Comparison of ENCODE assay signal across 8 cellular contexts in the genomic region with DNA sequence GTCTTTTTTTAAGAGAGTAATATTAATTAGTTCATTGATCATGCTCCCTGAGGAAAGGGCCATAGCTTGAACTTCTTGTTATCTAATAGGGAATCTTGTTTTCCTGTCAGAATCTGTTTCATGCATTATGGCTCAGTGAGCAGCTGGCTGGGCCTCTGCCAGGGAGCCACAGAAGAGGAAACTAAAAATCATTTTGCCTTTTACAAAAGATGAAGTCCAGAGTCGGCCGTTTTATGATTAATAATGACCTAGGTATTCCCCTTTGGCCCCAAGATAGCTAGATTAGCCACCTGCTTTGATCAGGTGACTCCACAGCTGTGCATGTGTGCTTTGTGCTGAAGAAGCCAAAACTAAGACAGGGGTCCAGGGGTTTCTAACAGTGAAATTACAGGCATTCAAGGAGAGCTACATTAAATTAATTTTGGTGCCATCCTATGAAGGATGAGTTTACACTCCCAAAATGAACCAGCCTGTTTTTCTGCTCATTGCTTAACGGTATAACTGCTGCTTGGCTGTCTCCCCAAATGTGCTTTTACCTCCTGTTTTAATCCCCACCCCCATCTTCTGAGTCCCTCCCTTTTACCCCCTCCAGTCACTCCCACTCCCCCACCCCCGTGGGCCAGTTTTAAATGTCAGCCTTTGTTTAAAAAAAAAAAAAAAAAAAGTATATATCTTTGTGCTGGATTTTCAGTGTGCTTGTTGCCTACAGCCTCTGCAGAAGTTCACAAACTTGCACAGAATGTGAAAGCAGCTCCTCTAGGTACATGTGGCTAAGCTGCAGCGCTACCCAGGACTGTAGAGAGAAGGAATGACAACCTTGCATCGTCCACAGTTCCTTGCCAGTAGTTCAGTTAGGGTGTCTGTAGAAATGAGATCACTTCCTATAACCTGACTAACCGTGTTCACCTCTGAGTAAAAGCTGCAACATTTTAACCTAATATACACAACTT.
DNase-seq lines count a peak whose midpoint lies in the region; ATAC-seq and TF ChIP-seq lines count a peak whose summit lies in the region.

No MANE protein-coding gene starts in this region.

- H2BK15ac ChIP-seq in neuronal stem cell (ENCODE audit: low read length), result no peak overlapping the region

- H3K36me3 ChIP-seq in spleen (no peaks in the 10 kb centered on the region), neuronal stem cell (replicated peaks in 1 of 2; ENCODE audit: control insufficient read depth in 2 of 2, insufficient read depth in 2 of 2, low read length in 2 of 2) (no peaks in the 10 kb centered on the region)

- H2BK12ac ChIP-seq in neuronal stem cell (ENCODE audit: low read length), result no peak overlapping the region

- no peak for TF ChIP-seq POLR2A in spleen (IDR thresholded peaks at IDR 0.05)

- H3K4me1 ChIP-seq in spleen (peaks cover 8 to 87% (median 65%) of the 10 kb centered on the region in 6 donors), neuronal stem cell (ENCODE audit: control insufficient read depth in 2 of 2, insufficient read depth in 1 of 2, low read depth in 1 of 2, low read length in 2 of 2) (peaks cover 0 to 10% of the 10 kb centered on the region in 2 donors)

- no peak overlapping the region for H3K23ac ChIP-seq in neuronal stem cell (ENCODE audit: low read depth, low read length, poor library complexity)

- no peak overlapping the region for H3K14ac ChIP-seq in neuronal stem cell (ENCODE audit: low read length)

- intact Hi-C loops in spleen (cut with DNase I; ENCODE audit: low total_unique reads), result no loop called here

- H4K91ac ChIP-seq in neuronal stem cell (ENCODE audit: low read depth, low read length, poor library complexity), result no peak overlapping the region

- ATAC-seq in GM18499 (IDR thresholded peaks at IDR 0.05; ENCODE audit: insufficient read depth, unreplicated experiment) (peak; percentile 26), HG02759 (IDR thresholded peaks at IDR 0.05; ENCODE audit: unreplicated experiment) (peak; percentile 45)

- TF ChIP-seq CTCF in coronary artery (IDR thresholded peaks at IDR 0.05) (no peak), spleen (IDR thresholded peaks at IDR 0.05 in 8 of 11, conservative IDR thresholded peaks at IDR 0.05 in 3 of 11) (no peak)

- no peak overlapping the region for H2BK5ac ChIP-seq in neuronal stem cell (ENCODE audit: low read length)

- WGBS in spleen, 5 donors, result 18 to 26% (median 23%) methylated on average over 7 of the region's 7 CpGs
- WGBS in neuronal stem cell (ENCODE audit: extremely low coverage in 2 of 2, insufficient read length in 2 of 2, insufficient replicate concordance in 1 of 2), 2 donors, result no CpG with 5 or more reads among the region's 7 CpGs

- no peak overlapping the region for H3K4ac ChIP-seq in neuronal stem cell (ENCODE audit: low read length)

- no peak overlapping the region for H3K4me2 ChIP-seq in neuronal stem cell (ENCODE audit: insufficient read depth, low read length, poor library complexity, severe bottlenecking)

- H4K8ac ChIP-seq in neuronal stem cell (ENCODE audit: low read depth, low read length), result no peak overlapping the region

- H3K27me3 ChIP-seq in spleen (replicated peaks in 1 of 7) (no peaks in the 10 kb centered on the region), neuronal stem cell (ENCODE audit: control insufficient read depth in 3 of 3, insufficient read depth in 3 of 3, low read depth in 1 of 3, low read length in 3 of 3) (no peaks in the 10 kb centered on the region)

- no peak overlapping the region for H2BK120ac ChIP-seq in neuronal stem cell (ENCODE audit: low read depth, low read length)

- no peaks in the 10 kb centered on the region for H3K79me1 ChIP-seq in neuronal stem cell (ENCODE audit: low read depth, low read length)

- no peak overlapping the region for H2AFZ ChIP-seq in neuronal stem cell (ENCODE audit: low read length)

- H3K27ac ChIP-seq in coronary artery (peak overlapping the region; percentile 91 to 96), spleen (peak overlapping the region in 7 of 8 donors; percentile 5 to 69 (median 32)), neuronal stem cell (replicated peaks; ENCODE audit: low read length) (no peak overlapping the region)

- no peak overlapping the region for H3K4me3 ChIP-seq in coronary artery
- no peak overlapping the region for H3K4me3 ChIP-seq in spleen
- H3K4me3 ChIP-seq in neuronal stem cell (ENCODE audit: low read length in 2 of 2), result no peak overlapping the region

- no peak overlapping the region for H2AK5ac ChIP-seq in neuronal stem cell (ENCODE audit: low read depth, low read length)

- no peak overlapping the region for H3K18ac ChIP-seq in neuronal stem cell (ENCODE audit: low read length)

- peak; percentile 12 for DNase-seq in AG08395 (ENCODE audit: low spot score)
- peak; percentile 64 for DNase-seq in NCI-H2171 treated with DMSO at 0.1 percent for 48 hours (lab: John Stamatoyannopoulos, UW)
- no peak for DNase-seq in coronary artery (ENCODE audit: low spot score)
- no peak for DNase-seq in spleen
- no peak for DNase-seq in neuronal stem cell (ENCODE audit: low spot score)
- DNase-seq in amygdala (lab: John Stamatoyannopoulos, UW), result no peak

- H3K9me3 ChIP-seq in spleen (no peaks in the 10 kb centered on the region), neuronal stem cell (replicated peaks in 1 of 2; ENCODE audit: control insufficient read depth in 2 of 2, insufficient read depth in 1 of 2, low read depth in 1 of 2, low read length in 2 of 2) (peaks cover 0 to 4% of the 10 kb centered on the region in 2 donors)

- H3K9ac ChIP-seq in neuronal stem cell (ENCODE audit: low read depth, low read length, poor library complexity), result no peak overlapping the region

Comparison
In these comparisons a context has a peak if more than half of its experiments do, and no peak if none do; other contexts are left out.
1. DNase-seq: peak in AG08395 (single experiment) and NCI-H2171 treated with DMSO at 0.1 percent for 48 hours (single experiment); none in coronary artery (single experiment), spleen (single experiment), neuronal stem cell (single experiment) and amygdala (0 of 56).